7 cellular contexts compared by ENCODE assay signal in the genomic region with DNA sequence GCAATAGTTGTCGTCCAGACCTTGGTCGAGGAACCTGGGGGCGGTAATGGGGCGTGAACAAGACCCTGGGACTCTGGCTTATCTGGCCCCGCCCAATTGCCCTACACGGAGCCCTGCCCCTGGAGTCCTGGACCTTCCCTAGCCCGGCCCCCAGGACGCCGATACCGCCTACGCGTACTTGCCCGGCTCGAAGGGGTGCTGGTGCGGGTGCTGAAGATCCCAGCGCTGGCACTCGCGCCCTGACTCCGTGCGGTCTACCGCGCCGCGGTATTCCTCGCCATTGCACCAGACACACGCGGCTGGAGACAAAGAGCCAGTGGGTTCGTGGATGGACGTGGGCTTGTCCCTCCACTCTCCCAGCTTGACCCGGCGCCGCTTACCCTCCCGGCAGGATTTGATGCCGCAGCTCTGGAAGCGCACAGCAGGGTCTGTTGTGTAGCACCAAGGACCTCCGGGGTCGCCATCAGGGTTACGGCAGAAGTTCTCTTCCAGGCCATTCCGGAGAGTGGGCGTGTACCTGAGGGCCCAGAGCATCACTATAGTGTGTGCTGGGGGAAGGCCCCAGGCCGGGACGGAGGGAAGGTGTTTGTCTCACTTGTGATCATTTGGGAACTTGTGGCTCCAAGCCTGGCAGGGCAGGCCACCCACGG. TPM values are rescaled to one million over a fixed set of nuclear protein-coding genes. Genes with fewer than 3 reads are reported as not detected.
DNase-seq lines count a peak whose midpoint lies in the region; ATAC-seq, FAIRE-seq and TF ChIP-seq lines count a peak whose summit lies in the region.
"Not testable (repeated sequence)": the region's sequence is repeated elsewhere in the genome, so short reads cannot be mapped to it uniquely, and the experiment has no call there.

No MANE protein-coding gene starts in this region.

- peak overlapping the region; percentile 15 for H3K4me3 ChIP-seq in HFF-Myc (replicated peaks; ENCODE audit: low read depth, low read length)
- H3K4me3 ChIP-seq in endothelial cell of umbilical vein (replicated peaks in 1 of 3; ENCODE audit: insufficient read depth in 1 of 3, low read depth in 1 of 3, low read length in 3 of 3) = peak overlapping the region in 1 of 3 experiments; percentile 33
- peak overlapping the region; percentile 52 for H3K4me3 ChIP-seq in iPS-15b (ENCODE audit: low read depth, low read length)

- TF ChIP-seq POLR2A in endothelial cell of umbilical vein (IDR thresholded peaks at IDR 0.05; ENCODE audit: low read depth, low read length) = not testable (repeated sequence)

- H3K27me3 ChIP-seq in endothelial cell of umbilical vein (ENCODE audit: control insufficient read depth in 2 of 2, insufficient read depth in 2 of 2, low read length in 2 of 2); iPS-15b (ENCODE audit: control insufficient read depth, insufficient read depth, low read length): not testable (repeated sequence)

- H3K27me3 Mint-ChIP-seq in naive thymus-derived CD8-positive, alpha-beta T cell = not testable (repeated sequence)

- TF ChIP-seq CTCF in HFF-Myc (IDR thresholded peaks at IDR 0.05; ENCODE audit: low read depth, low read length, missing control alignments); endothelial cell of umbilical vein (IDR thresholded peaks at IDR 0.05; ENCODE audit: extremely low read depth in 1 of 2, insufficient read depth in 1 of 2, low read depth in 1 of 2, low read length in 2 of 2): not testable (repeated sequence)

- H3K4me1 Mint-ChIP-seq in naive thymus-derived CD8-positive, alpha-beta T cell = peaks cover 12 to 44% (median 39%) of the 10 kb centered on the region in 4 donors

- not testable (repeated sequence) for H3K9ac ChIP-seq in endothelial cell of umbilical vein (replicated peaks; ENCODE audit: extremely low read depth, insufficient read depth, low read length); iPS-15b (ENCODE audit: low read depth, low read length)

- dilution Hi-C loops in endothelial cell of umbilical vein (cut with MboI; ENCODE audit: extremely low pct_ligation_motif_present, low sequenced_read_pairs) = not testable (repeated sequence)

- not testable (repeated sequence) for FAIRE-seq in endothelial cell of umbilical vein (lab: Jason Lieb, UNC)

- not testable (repeated sequence) for H4K20me1 ChIP-seq in endothelial cell of umbilical vein (replicated peaks; ENCODE audit: control insufficient read depth, extremely low read depth, insufficient read depth, low read length)

- H3K36me3 Mint-ChIP-seq in naive thymus-derived CD8-positive, alpha-beta T cell = not testable (repeated sequence)

- H3K9me3 Mint-ChIP-seq in naive thymus-derived CD8-positive, alpha-beta T cell = not testable (repeated sequence)

- not testable (repeated sequence) for H3K27ac ChIP-seq in endothelial cell of umbilical vein (ENCODE audit: insufficient read depth, low read depth, low read length)

- POLR2A ChIA-PET in endothelial cell of umbilical vein (lab: Charles Lee); naive thymus-derived CD8-positive, alpha-beta T cell (lab: Charles Lee): not testable (repeated sequence)

- intact Hi-C loops in endothelial cell of umbilical vein (cut with micrococcal nuclease) = not testable (repeated sequence)

- H3K9me3 ChIP-seq in endothelial cell of umbilical vein (replicated peaks; ENCODE audit: control insufficient read depth, insufficient read depth, low read length); iPS-15b (ENCODE audit: control insufficient read depth, insufficient read depth, low read length): not testable (repeated sequence)

- H3K9me1 ChIP-seq in endothelial cell of umbilical vein (replicated peaks; ENCODE audit: control insufficient read depth, extremely low read depth, insufficient read depth, low read length) = not testable (repeated sequence)

- not testable (repeated sequence) for H3K79me2 ChIP-seq in endothelial cell of umbilical vein (ENCODE audit: control insufficient read depth, insufficient read depth, low read length)

- H3K27ac Mint-ChIP-seq in naive thymus-derived CD8-positive, alpha-beta T cell = peak overlapping the region in 1 of 10 donors; percentile 85

- H3K4me1 ChIP-seq in endothelial cell of umbilical vein (ENCODE audit: control insufficient read depth, extremely low read depth, insufficient read depth, low read length); iPS-15b (ENCODE audit: control insufficient read depth, insufficient read depth, low read length): not testable (repeated sequence)

- peak; percentile 29 to 39 for ATAC-seq in naive thymus-derived CD8-positive, alpha-beta T cell

- CTCF ChIA-PET in endothelial cell of umbilical vein (lab: Charles Lee) = not testable (repeated sequence)

- not testable (repeated sequence) for H3K36me3 ChIP-seq in endothelial cell of umbilical vein (ENCODE audit: control insufficient read depth in 2 of 2, extremely low read depth in 1 of 2, insufficient read depth in 2 of 2, low read length in 2 of 2)
- peaks cover 27% of the 10 kb centered on the region for H3K36me3 ChIP-seq in iPS-15b (ENCODE audit: control insufficient read depth, insufficient read depth, low read length)

- H3K4me2 ChIP-seq in endothelial cell of umbilical vein (ENCODE audit: insufficient read depth, low read length) = not testable (repeated sequence)

- BruUV-seq in endothelial cell of umbilical vein (replicated peaks; lab: Mats Ljungman, UMichigan) = not testable (repeated sequence)

- peak overlapping the region; percentile 26 for H2AFZ ChIP-seq in endothelial cell of umbilical vein (ENCODE audit: low read depth, low read length)

- DNase-seq in HFF-Myc (ENCODE audit: extremely low read depth, low read depth); endothelial cell of umbilical vein (ENCODE audit: low read depth, low spot score): not testable (repeated sequence)
- peak; percentile 44 for DNase-seq in activated CD4-positive, CD25-positive, alpha-beta regulatory T cell treated with anti-CD3 and anti-CD28 coated beads, Interleukin-2, amount 50 U/mL, for 72 hours
- peak; percentile 11 for DNase-seq in activated naive CD8-positive, alpha-beta T cell treated with anti-CD3 and anti-CD28 coated beads, Interleukin-2, amount 50 U/mL, for 16 hours (ENCODE audit: low read depth, low spot score)
- DNase-seq in naive thymus-derived CD8-positive, alpha-beta T cell = peak in 7 of 10 donors; percentile 10 to 54 (median 28)
- peak in 2 of 3 donors; percentile 28 to 38 for DNase-seq in stimulated activated CD4-positive, alpha-beta T cell treated with anti-CD3 and anti-CD28 coated beads, Interleukin-12 subunit alpha, Interleukin-12 subunit beta, amount 100 ng/mL, for 48 hours (ENCODE audit: low read depth in 2 of 3, low spot score in 1 of 3)

- H3K4me3 Mint-ChIP-seq in naive thymus-derived CD8-positive, alpha-beta T cell = peak overlapping the region; percentile 29 to 98 (median 66)

RNA-seq across cellular contexts. Expression of gene MST1, which starts 2.4 kb away (rescaled TPM):
- total RNA-seq in endothelial cell of umbilical vein = 6.1 and 8.7 TPM in 2 replicates
- 15.3 and 17.5 TPM in 2 replicates for polyA plus RNA-seq in endothelial cell of umbilical vein
- 2.3 and 3.7 TPM in 2 replicates for polyA plus RNA-seq in endothelial cell of umbilical vein (2011; cell fraction: cytosol; rRNA removed)
- 88.4 and 130 TPM in 2 replicates for polyA plus RNA-seq in endothelial cell of umbilical vein (2011; cell fraction: nucleus; rRNA removed)
- polyA plus RNA-seq in endothelial cell of umbilical vein (2012) = 5.2 and 7.7 TPM in 2 replicates
- 3.9 and 8.2 TPM in 2 replicates for polyA minus RNA-seq in endothelial cell of umbilical vein
- 3.5 TPM for polyA minus RNA-seq in endothelial cell of umbilical vein (2011; cell fraction: cytosol; rRNA and poly(A)+ RNA removed)
- polyA minus RNA-seq in endothelial cell of umbilical vein (2011; cell fraction: nucleus; rRNA and poly(A)+ RNA removed) = 7.8 and 15.7 TPM in 2 replicates
- 10 to 100 TPM; 13.3 to 13.7 TPM for total RNA-seq in naive thymus-derived CD8-positive, alpha-beta T cell
- polyA plus RNA-seq in naive thymus-derived CD8-positive, alpha-beta T cell = 1 to 10 TPM in 1 of 3 donors, under 1 TPM in 2; 0.29 to 1.1 (median 0.74) TPM

RNA-seq across cellular contexts. Expression of gene RNF123, which starts 2.5 kb away (rescaled TPM):
- total RNA-seq in endothelial cell of umbilical vein = 43.4 and 51.0 TPM in 2 replicates
- polyA plus RNA-seq in endothelial cell of umbilical vein = 59.3 and 67.2 TPM in 2 replicates
- polyA plus RNA-seq in endothelial cell of umbilical vein (2011; cell fraction: cytosol; rRNA removed) = 33.3 and 36.7 TPM in 2 replicates
- polyA plus RNA-seq in endothelial cell of umbilical vein (2011; cell fraction: nucleus; rRNA removed) = 121 and 157 TPM in 2 replicates
- polyA plus RNA-seq in endothelial cell of umbilical vein (2012) = 21.4 and 22.2 TPM in 2 replicates
- 58.4 and 66.9 TPM in 2 replicates for polyA minus RNA-seq in endothelial cell of umbilical vein
- 39.3 TPM for polyA minus RNA-seq in endothelial cell of umbilical vein (2011; cell fraction: cytosol; rRNA and poly(A)+ RNA removed)
- 44.3 and 55.8 TPM in 2 replicates for polyA minus RNA-seq in endothelial cell of umbilical vein (2011; cell fraction: nucleus; rRNA and poly(A)+ RNA removed)
- 10 to 100 TPM; 66.4 to 70.0 TPM for total RNA-seq in naive thymus-derived CD8-positive, alpha-beta T cell
- 10 to 100 TPM in 2 of 3 donors, 1 to 10 TPM in 1; 8.8 to 20.4 (median 10.5) TPM for polyA plus RNA-seq in naive thymus-derived CD8-positive, alpha-beta T cell

RNA-seq across cellular contexts. Expression of gene APEH, which starts 12.7 kb away (rescaled TPM):
- 68.2 and 77.9 TPM in 2 replicates for total RNA-seq in endothelial cell of umbilical vein
- polyA plus RNA-seq in endothelial cell of umbilical vein = 74.3 and 74.8 TPM in 2 replicates
- polyA plus RNA-seq in endothelial cell of umbilical vein (2011; cell fraction: cytosol; rRNA removed) = 59.0 and 62.5 TPM in 2 replicates
- polyA plus RNA-seq in endothelial cell of umbilical vein (2011; cell fraction: nucleus; rRNA removed) = 103 and 123 TPM in 2 replicates
- 58.7 and 62.8 TPM in 2 replicates for polyA plus RNA-seq in endothelial cell of umbilical vein (2012)
- 97.1 and 102 TPM in 2 replicates for polyA minus RNA-seq in endothelial cell of umbilical vein
- polyA minus RNA-seq in endothelial cell of umbilical vein (2011; cell fraction: cytosol; rRNA and poly(A)+ RNA removed) = 160 TPM
- polyA minus RNA-seq in endothelial cell of umbilical vein (2011; cell fraction: nucleus; rRNA and poly(A)+ RNA removed) = 38.7 and 41.6 TPM in 2 replicates
- 100 to 1,000 TPM; 137 to 139 TPM for total RNA-seq in naive thymus-derived CD8-positive, alpha-beta T cell
- polyA plus RNA-seq in naive thymus-derived CD8-positive, alpha-beta T cell = 100 to 1,000 TPM; 105 to 131 (median 114) TPM

RNA-seq across cellular contexts. Expression of gene AMIGO3, which starts 32.6 kb away (rescaled TPM):
- total RNA-seq in endothelial cell of umbilical vein = 0.21 TPM in 1 of 2 replicates, not detected in the other
- 0.21 and 1.2 TPM in 2 replicates for polyA plus RNA-seq in endothelial cell of umbilical vein
- 0.38 TPM in 1 of 2 replicates, not detected in the other for polyA plus RNA-seq in endothelial cell of umbilical vein (2011; cell fraction: cytosol; rRNA removed)
- 2.6 and 4.0 TPM in 2 replicates for polyA plus RNA-seq in endothelial cell of umbilical vein (2011; cell fraction: nucleus; rRNA removed)
- polyA plus RNA-seq in endothelial cell of umbilical vein (2012) = 0.07 and 0.49 TPM in 2 replicates
- polyA minus RNA-seq in endothelial cell of umbilical vein = not detected in 2 replicates
- polyA minus RNA-seq in endothelial cell of umbilical vein (2011; cell fraction: cytosol; rRNA and poly(A)+ RNA removed) = 1.2 TPM
- polyA minus RNA-seq in endothelial cell of umbilical vein (2011; cell fraction: nucleus; rRNA and poly(A)+ RNA removed) = 0.53 and 7.4 TPM in 2 replicates
- total RNA-seq in naive thymus-derived CD8-positive, alpha-beta T cell = 1 to 10 TPM; 1.0 to 1.1 TPM
- polyA plus RNA-seq in naive thymus-derived CD8-positive, alpha-beta T cell = 1 to 10 TPM; 1.2 to 1.5 (median 1.2) TPM

RNA-seq across cellular contexts. Expression of gene GMPPB, which starts 36.9 kb away (rescaled TPM):
- 52.5 and 54.5 TPM in 2 replicates for total RNA-seq in endothelial cell of umbilical vein
- polyA plus RNA-seq in endothelial cell of umbilical vein = 61.2 and 62.0 TPM in 2 replicates
- 39.3 and 44.5 TPM in 2 replicates for polyA plus RNA-seq in endothelial cell of umbilical vein (2011; cell fraction: cytosol; rRNA removed)
- 55.6 and 60.5 TPM in 2 replicates for polyA plus RNA-seq in endothelial cell of umbilical vein (2011; cell fraction: nucleus; rRNA removed)
- 28.8 and 32.8 TPM in 2 replicates for polyA plus RNA-seq in endothelial cell of umbilical vein (2012)
- 44.0 and 55.3 TPM in 2 replicates for polyA minus RNA-seq in endothelial cell of umbilical vein
- polyA minus RNA-seq in endothelial cell of umbilical vein (2011; cell fraction: cytosol; rRNA and poly(A)+ RNA removed) = 12.7 TPM
- 26.7 and 32.8 TPM in 2 replicates for polyA minus RNA-seq in endothelial cell of umbilical vein (2011; cell fraction: nucleus; rRNA and poly(A)+ RNA removed)
- 10 to 100 TPM; 21.6 to 22.2 TPM for total RNA-seq in naive thymus-derived CD8-positive, alpha-beta T cell
- 10 to 100 TPM in 2 of 3 donors, 1 to 10 TPM in 1; 7.5 to 14.8 (median 12.3) TPM for polyA plus RNA-seq in naive thymus-derived CD8-positive, alpha-beta T cell
